ENCODE assay signal across 8 cellular contexts in the genomic region with DNA sequence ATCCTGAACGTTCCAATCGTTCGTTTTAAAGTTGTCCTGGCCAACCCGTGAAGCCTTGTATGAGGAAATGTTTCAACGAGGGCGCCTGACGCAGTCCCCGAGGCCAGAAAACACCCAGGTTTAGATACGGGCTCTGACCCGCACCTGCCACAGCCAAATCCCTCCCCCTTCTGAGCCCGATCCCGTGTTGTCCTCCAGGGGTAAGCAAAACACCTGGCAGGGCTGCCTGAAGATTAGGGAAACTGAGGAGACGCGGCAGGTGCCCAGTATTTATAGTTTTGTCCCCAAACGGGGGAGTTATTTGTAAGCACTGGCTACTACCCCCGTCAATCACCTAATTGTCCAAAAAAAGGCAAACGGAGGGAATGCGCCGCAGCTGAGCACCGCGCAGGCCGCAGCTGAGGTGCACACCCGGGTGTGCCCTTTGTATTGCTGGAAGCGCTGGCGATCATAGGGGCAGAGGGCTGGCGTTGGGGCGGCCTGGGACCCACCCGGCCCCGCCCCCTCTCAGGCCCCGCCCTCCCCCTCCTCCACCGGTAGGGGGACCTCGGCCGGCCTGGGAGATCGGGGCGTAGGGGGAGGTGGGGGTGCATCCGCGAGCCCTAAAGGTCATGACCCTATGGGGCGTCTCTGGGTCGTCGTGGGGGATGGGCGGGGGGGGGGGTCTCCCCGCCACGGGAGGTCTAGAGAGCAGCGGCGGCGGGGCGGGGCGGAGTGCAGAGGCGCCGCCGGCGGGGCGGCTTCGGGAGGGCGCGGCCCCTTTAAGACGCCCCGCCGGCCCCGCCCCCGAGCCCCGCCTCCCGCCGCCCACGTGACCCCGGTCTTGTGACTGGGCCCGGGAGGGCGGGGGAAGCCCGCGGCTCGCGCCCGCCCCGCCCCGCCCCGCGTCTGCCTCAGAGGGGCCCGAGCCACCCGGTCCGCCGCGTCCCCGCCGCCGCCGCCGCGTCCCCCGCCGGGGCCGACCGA. TPM values are rescaled to one million over a fixed set of nuclear protein-coding genes. Genes with fewer than 3 reads are reported as not detected.
DNase-seq lines count a peak whose midpoint lies in the region; ATAC-seq and TF ChIP-seq lines count a peak whose summit lies in the region.

A gene with protein sequence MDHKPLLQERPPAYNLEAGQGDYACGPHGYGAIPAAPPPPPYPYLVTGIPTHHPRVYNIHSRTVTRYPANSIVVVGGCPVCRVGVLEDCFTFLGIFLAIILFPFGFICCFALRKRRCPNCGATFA (plus strand): TSS at position 896 of the 966 bp plus-strand sequence. CDS start 110 bp downstream, outside the sequence.

- peak within 1 kb of the TSS; percentile 95 to 97 for H3K27ac ChIP-seq in left lung

- H3K9me3 ChIP-seq in left lung: no peaks in the 10 kb centered on the region

- ATAC-seq in GM19035 (IDR thresholded peaks at IDR 0.05; ENCODE audit: unreplicated experiment) (peak; percentile 76), HG03342 (IDR thresholded peaks at IDR 0.05; ENCODE audit: unreplicated experiment) (peak; percentile 72), left lung (peak; percentile 68)

- H3K27me3 Mint-ChIP-seq in activated CD4-positive, alpha-beta T cell treated with anti-CD3 and anti-CD28 coated beads, Interleukin-2, amount 10 ng/mL, durations not matched to agents 7 days and 5 days: no peaks in the 10 kb centered on the region

- peaks cover 6% of the 10 kb centered on the region for H3K36me3 Mint-ChIP-seq in activated CD4-positive, alpha-beta T cell treated with anti-CD3 and anti-CD28 coated beads, Interleukin-2, amount 10 ng/mL, durations not matched to agents 7 days and 5 days (ENCODE audit: low read depth)

- H3K4me1 ChIP-seq in left lung: peaks cover 23 to 59% of the 10 kb centered on the region in 2 donors

- peak within 1 kb of the TSS; percentile 90 for H3K27ac Mint-ChIP-seq in activated CD4-positive, alpha-beta T cell treated with anti-CD3 and anti-CD28 coated beads, Interleukin-2, amount 10 ng/mL, durations not matched to agents 7 days and 5 days

- intact Hi-C loops in left lung (cut with DNase I): no loop called here

- H3K27me3 ChIP-seq in left lung: no peaks in the 10 kb centered on the region

- TF ChIP-seq CTCF in left lung (IDR thresholded peaks at IDR 0.05): peak in 1 of 2 donors; percentile 62

- peak within 1 kb of the TSS; percentile 81 for H3K4me3 Mint-ChIP-seq in activated CD4-positive, alpha-beta T cell treated with anti-CD3 and anti-CD28 coated beads, Interleukin-2, amount 10 ng/mL, durations not matched to agents 7 days and 5 days

- no peaks in the 10 kb centered on the region for H3K9me3 Mint-ChIP-seq in activated CD4-positive, alpha-beta T cell treated with anti-CD3 and anti-CD28 coated beads, Interleukin-2, amount 10 ng/mL, durations not matched to agents 7 days and 5 days

- peaks cover 34% of the 10 kb centered on the region for H3K4me1 Mint-ChIP-seq in activated CD4-positive, alpha-beta T cell treated with anti-CD3 and anti-CD28 coated beads, Interleukin-2, amount 10 ng/mL, durations not matched to agents 7 days and 5 days

- POLR2A ChIA-PET in activated CD4-positive, alpha-beta T cell treated with anti-CD3 and anti-CD28 coated beads, Interleukin-2, amount 10 ng/mL, durations not matched to agents 7 days and 5 days (lab: Charles Lee): no interaction called here

- CTCF ChIA-PET in activated CD4-positive, alpha-beta T cell treated with anti-CD3 and anti-CD28 coated beads, Interleukin-2, amount 10 ng/mL, durations not matched to agents 7 days and 5 days (lab: Charles Lee): no interaction called here

- peaks cover 0 to 37% of the 10 kb centered on the region in 2 donors for H3K36me3 ChIP-seq in left lung

- peak within 1 kb of the TSS; percentile 79 for H3K4me3 ChIP-seq in left lung

- DNase-seq in AG20443 (ENCODE audit: low spot score): peak; percentile 96
- peak; percentile 28 for DNase-seq in NCI-H524 treated with DMSO at 0.1 percent for 48 hours (lab: John Stamatoyannopoulos, UW)
- peak; percentile 89 for DNase-seq in activated CD4-positive, alpha-beta T cell treated with anti-CD3 and anti-CD28 coated beads, Interleukin-2, amount 10 ng/mL, durations not matched to agents 7 days and 5 days
- peak; percentile 77 for DNase-seq in dedifferentiated amniotic fluid mesenchymal stem cell (ENCODE audit: extremely low spot score)
- peak; percentile 90 to 96 for DNase-seq in left lung
- peak; percentile 88 to 89 for DNase-seq in stimulated activated CD4-positive, alpha-beta T cell treated with anti-CD3 and anti-CD28 coated beads, Interleukin-2, amount 100 ng/mL, for 48 hours

RNA-seq across cellular contexts. Expression of the gene that starts here (rescaled TPM):
- total RNA-seq in activated CD4-positive, alpha-beta T cell treated with anti-CD3 and anti-CD28 coated beads, Interleukin-2, amount 10 ng/mL, durations not matched to agents 7 days and 5 days: 10 to 100 TPM; 42.0 to 48.3 TPM
- total RNA-seq in left lung: 100 to 1,000 TPM; 448 to 505 TPM

Comparison
In these comparisons a context has a peak if more than half of its experiments do, and no peak if none do; other contexts are left out.
1. Peak in every context shown above with its lines: DNase-seq, ATAC-seq, H3K4me3 ChIP-seq and H3K27ac ChIP-seq.
2. RNA of the gene that starts here (total RNA-seq): 448 to 505 TPM in left lung; 42.0 to 48.3 TPM in activated CD4-positive, alpha-beta T cell treated with anti-CD3 and anti-CD28 coated beads, Interleukin-2, amount 10 ng/mL, durations not matched to agents 7 days and 5 days; every median in the first group is over 4 times any median in the second.
3. DNase-seq: peak in every context shown above with its lines; median percentile 96 in AG20443; 93 in left lung; 89 in activated CD4-positive, alpha-beta T cell treated with anti-CD3 and anti-CD28 coated beads, Interleukin-2, amount 10 ng/mL, durations not matched to agents 7 days and 5 days; 88 in stimulated activated CD4-positive, alpha-beta T cell treated with anti-CD3 and anti-CD28 coated beads, Interleukin-2, amount 100 ng/mL, for 48 hours; 77 in dedifferentiated amniotic fluid mesenchymal stem cell; 28 in NCI-H524 treated with DMSO at 0.1 percent for 48 hours.